ENCODE assay signal across 30 cellular contexts in genomic region chr7:157796846-157797245, GRCh38.
"Had no signal": no experiment of that assay in that cellular context is flagged by ENCODE, and none has a peak within 500 bp of the region (broad histone marks: within the 10 kb centered on the region; RNA-seq: fewer than 3 reads in every experiment).

No MANE protein-coding gene starts in this region.

- H3K4me1 Mint-ChIP-seq: naive B cell; stimulated activated memory B cell treated with anti-CD40 and anti-IgM and Interleukin-4, amounts not matched to agents 10 μg/mL and 1 μg/mL and 100 μg/mL, for 72 hours; stimulated activated naive CD8-positive, alpha-beta T cell treated with anti-CD3 and anti-CD28 coated beads, Interleukin-15, amount 100 ng/mL, for 72 hours had no signal

- H3K27ac ChIP-seq: neutrophil, pancreas, prostate gland, right lobe of liver, sigmoid colon, suprapubic skin, testis, tibial artery, transverse colon, upper lobe of right lung, uterus had no signal

- ATAC-seq: naive thymus-derived CD8-positive, alpha-beta T cell; natural killer cell treated with Interleukin-12 subunit alpha and Interleukin-12 subunit beta and Interleukin-15 and Interleukin-18, amount 100 ng/mL, for 72 hours; pancreas; right cardiac atrium; right lobe of liver; stimulated activated memory B cell treated with anti-CD40 and anti-IgM and Interleukin-4, amounts not matched to agents 10 μg/mL and 1 μg/mL and 100 μg/mL, for 72 hours; stimulated activated naive CD8-positive, alpha-beta T cell treated with anti-CD3 and anti-CD28 coated beads, Interleukin-15, amount 100 ng/mL, for 72 hours; stimulated activated naive CD8-positive, alpha-beta T cell treated with anti-CD3 and anti-CD28 coated beads, Interleukin-15, Interleukin-2, amounts not matched to agents 100 U/mL and 50 U/mL, for 24 hours; upper lobe of right lung had no signal

- H3K27ac Mint-ChIP-seq: naive B cell; naive thymus-derived CD8-positive, alpha-beta T cell; natural killer cell treated with Interleukin-12 subunit alpha and Interleukin-12 subunit beta and Interleukin-15 and Interleukin-18, amount 100 ng/mL, for 72 hours; stimulated activated memory B cell treated with anti-CD40 and anti-IgM and Interleukin-4, amounts not matched to agents 10 μg/mL and 1 μg/mL and 100 μg/mL, for 72 hours; stimulated activated naive CD8-positive, alpha-beta T cell treated with anti-CD3 and anti-CD28 coated beads, Interleukin-15, amount 100 ng/mL, for 72 hours; type B pancreatic cell had no signal

- H3K4me1 ChIP-seq: pancreas, prostate gland, right lobe of liver, sigmoid colon, suprapubic skin, testis, tibial artery, transverse colon, upper lobe of right lung, uterus had no signal

- H3K4me3 Mint-ChIP-seq: naive B cell; naive thymus-derived CD8-positive, alpha-beta T cell; natural killer cell treated with Interleukin-12 subunit alpha and Interleukin-12 subunit beta and Interleukin-15 and Interleukin-18, amount 100 ng/mL, for 72 hours; nephron progenitor cell; neural crest cell; stimulated activated memory B cell treated with anti-CD40 and anti-IgM and Interleukin-4, amounts not matched to agents 10 μg/mL and 1 μg/mL and 100 μg/mL, for 72 hours; stimulated activated naive CD8-positive, alpha-beta T cell treated with anti-CD3 and anti-CD28 coated beads, Interleukin-15, amount 100 ng/mL, for 72 hours; type B pancreatic cell had no signal

- H3K36me3 Mint-ChIP-seq: naive B cell; naive thymus-derived CD8-positive, alpha-beta T cell; natural killer cell treated with Interleukin-12 subunit alpha and Interleukin-12 subunit beta and Interleukin-15 and Interleukin-18, amount 100 ng/mL, for 72 hours; stimulated activated memory B cell treated with anti-CD40 and anti-IgM and Interleukin-4, amounts not matched to agents 10 μg/mL and 1 μg/mL and 100 μg/mL, for 72 hours; type B pancreatic cell had no signal

- DNase-seq: naive B cell; naive thymus-derived CD8-positive, alpha-beta T cell; nucleus accumbens; right lobe of liver; sigmoid colon; small intestine; stimulated activated CD4-positive, alpha-beta T cell treated with anti-CD3 and anti-CD28 coated beads, Interleukin-15, amount 100 ng/mL, for 24 hours; stimulated activated CD4-positive, alpha-beta T cell treated with anti-CD3 and anti-CD28 coated beads, Interleukin-2, amount 100 ng/mL, for 24 hours; stimulated activated CD4-positive, alpha-beta T cell treated with anti-CD3 and anti-CD28 coated beads, Interleukin-2, amount 100 ng/mL, for 48 hours; stimulated activated CD4-positive, alpha-beta T cell treated with anti-CD3 and anti-CD28 coated beads, Interleukin-4, amount 100 ng/mL, for 4 hours; stimulated activated CD8-positive, alpha-beta memory T cell treated with anti-CD3 and anti-CD28 coated beads, Interleukin-4, amount 100 ng/mL, for 48 hours; stimulated activated naive CD4-positive, alpha-beta T cell; stimulated activated naive CD8-positive, alpha-beta T cell treated with anti-CD3 and anti-CD28 coated beads, Interleukin-15, amount 100 ng/mL, for 72 hours; stimulated activated naive CD8-positive, alpha-beta T cell treated with anti-CD3 and anti-CD28 coated beads, Interleukin-15, Interleukin-2, amounts not matched to agents 100 U/mL and 50 U/mL, for 24 hours; substantia nigra; testis; tibial artery; transverse colon; upper lobe of right lung; uterus had no signal

- FAIRE-seq: pancreas, small intestine had no signal

- H3K9me3 ChIP-seq: neutrophil, pancreas, prostate gland, right lobe of liver, sigmoid colon, suprapubic skin, testis, transverse colon, upper lobe of right lung, uterus had no signal

- H3K27me3 Mint-ChIP-seq: naive B cell; stimulated activated memory B cell treated with anti-CD40 and anti-IgM and Interleukin-4, amounts not matched to agents 10 μg/mL and 1 μg/mL and 100 μg/mL, for 72 hours; type B pancreatic cell had no signal

- H3K4me3 ChIP-seq: pancreas, prostate gland, right lobe of liver, sigmoid colon, suprapubic skin, testis, tibial artery, transverse colon, upper lobe of right lung, uterus had no signal

- H3K9me3 Mint-ChIP-seq: natural killer cell treated with Interleukin-12 subunit alpha and Interleukin-12 subunit beta and Interleukin-15 and Interleukin-18, amount 100 ng/mL, for 72 hours; nephron progenitor cell; neural crest cell; stimulated activated memory B cell treated with anti-CD40 and anti-IgM and Interleukin-4, amounts not matched to agents 10 μg/mL and 1 μg/mL and 100 μg/mL, for 72 hours; stimulated activated naive CD8-positive, alpha-beta T cell treated with anti-CD3 and anti-CD28 coated beads, Interleukin-15, amount 100 ng/mL, for 72 hours; type B pancreatic cell had no signal

- H3K36me3 ChIP-seq: neutrophil, pancreas, prostate gland, right lobe of liver, sigmoid colon, suprapubic skin, tibial artery, transverse colon, upper lobe of right lung, uterus had no signal

- H3K27me3 ChIP-seq: neutrophil, pancreas, right lobe of liver, testis, transverse colon, upper lobe of right lung, uterus had no signal
